23 cellular contexts compared by ENCODE assay signal in genomic region chr5:122766130-122766529, GRCh38. TPM values are rescaled to one million over a fixed set of nuclear protein-coding genes. Genes with fewer than 3 reads are reported as not detected.
DNase-seq lines count a peak whose midpoint lies in the region; ATAC-seq, FAIRE-seq and TF ChIP-seq lines count a peak whose summit lies in the region.
"Had no signal": no experiment of that assay in that cellular context is flagged by ENCODE, and none has a peak within 500 bp of the region (broad histone marks: within the 10 kb centered on the region; RNA-seq: fewer than 3 reads in every experiment).

No MANE protein-coding gene starts in this region.

- no peak for TF ChIP-seq POLR2A in H1 (IDR thresholded peaks at IDR 0.05; ENCODE audit: control extremely low read depth in 1 of 2, low read depth in 2 of 2, low read length in 2 of 2)

- H2BK12ac ChIP-seq in H1 (ENCODE audit: low read depth, low read length): no peak overlapping the region

- no peaks in the 10 kb centered on the region for H3K9me3 Mint-ChIP-seq in GM23338
- H3K9me3 Mint-ChIP-seq in neural progenitor cell: no peaks in the 10 kb centered on the region
- no peaks in the 10 kb centered on the region for H3K9me3 Mint-ChIP-seq in activated naive CD4-positive, alpha-beta T cell treated with anti-CD3 and anti-CD28 coated beads, Interleukin-2, amount 50 U/mL, for 72 hours
- H3K9me3 Mint-ChIP-seq: CD4-positive, alpha-beta T cell; CD8-positive, alpha-beta memory T cell; HFFc6 had no signal

- no peak overlapping the region for H3K14ac ChIP-seq in H1 (ENCODE audit: insufficient read length)

- H3K56ac ChIP-seq in H1 (replicated peaks; ENCODE audit: insufficient read length, low read depth, low read length): no peak overlapping the region

- H2BK5ac ChIP-seq in H1 (ENCODE audit: low read depth, low read length): no peak overlapping the region

- H3K4me1 Mint-ChIP-seq in GM23338: peaks cover 6% of the 10 kb centered on the region; the same call in 2 of the 3 replicates
- H3K4me1 Mint-ChIP-seq in neural progenitor cell: no peaks in the 10 kb centered on the region
- H3K4me1 Mint-ChIP-seq: CD8-positive, alpha-beta memory T cell had no signal

- intact Hi-C loops in left ventricle myocardium superior (cut with micrococcal nuclease): no loop called here

- H3K36me3 ChIP-seq in GM23338 (ENCODE audit: insufficient read depth) (no peaks in the 10 kb centered on the region), H1 (ENCODE audit: control insufficient read depth in 2 of 4, insufficient read depth in 4 of 4, low read length in 3 of 4) (no peaks in the 10 kb centered on the region), neural progenitor cell (no peaks in the 10 kb centered on the region)
- H3K36me3 ChIP-seq: BE2C; BLaER1 treated with 17β-estradiol and CSF1 and Interleukin-3, amounts not matched to agents 10 nM and 100 nM; HAP-1 had no signal

- H3K4me2 ChIP-seq in GM23338 (no peak overlapping the region), H1 (ENCODE audit: insufficient read depth in 1 of 2, low read depth in 2 of 2, low read length in 2 of 2) (no peak overlapping the region), neural progenitor cell (no peak overlapping the region)
- H3K4me2 ChIP-seq: A549 had no signal

- H3K9ac ChIP-seq in H1 (replicated peaks in 1 of 4; ENCODE audit: extremely low read depth in 1 of 4, low read depth in 3 of 4, low read length in 3 of 4) (no peak overlapping the region), neural progenitor cell (no peak overlapping the region)
- H3K9ac ChIP-seq: BLaER1 treated with 17β-estradiol and CSF1 and Interleukin-3, amounts not matched to agents 10 nM and 100 nM; GM23248 had no signal

- no peak overlapping the region for H3K18ac ChIP-seq in H1 (ENCODE audit: extremely low read depth, low read length)

- no peak overlapping the region for H3K4me3 ChIP-seq in GM23338
- H3K4me3 ChIP-seq in H1 (ENCODE audit: extremely low read depth in 1 of 4, insufficient read depth in 2 of 4, low read depth in 3 of 4, low read length in 4 of 4): no peak overlapping the region
- no peak overlapping the region for H3K4me3 ChIP-seq in neural progenitor cell
- H3K4me3 ChIP-seq: A549; BLaER1 treated with 17β-estradiol and CSF1 and Interleukin-3, amounts not matched to agents 10 nM and 100 nM; GM23248; HAP-1 had no signal

- no peak for TF ChIP-seq CTCF in GM23338 (conservative IDR thresholded peaks at IDR 0.05; ENCODE audit: low read depth in 2 of 2)
- no peak for TF ChIP-seq CTCF in H1 (IDR thresholded peaks at IDR 0.05; ENCODE audit: control extremely low read depth in 1 of 3, insufficient read depth in 1 of 3, low read depth in 1 of 3, low read length in 3 of 3)
- TF ChIP-seq CTCF in neural progenitor cell (IDR thresholded peaks at IDR 0.05): no peak

- no peak for DNase-seq in GM23338 (ENCODE audit: low spot score)
- DNase-seq in H1 (ENCODE audit: low read depth in 1 of 2, low spot score in 2 of 2): no peak
- DNase-seq in neural progenitor cell (ENCODE audit: low spot score): no peak
- no peak for DNase-seq in substantia nigra (lab: John Stamatoyannopoulos, UW)
- DNase-seq in left ventricle myocardium superior: no peak
- DNase-seq in activated naive CD4-positive, alpha-beta T cell treated with anti-CD3 and anti-CD28 coated beads, Interleukin-2, amount 50 U/mL, for 72 hours (ENCODE audit: low spot score in 2 of 2): no peak
- DNase-seq: 8988T; ACHN; AML-193; BE2C; CD4-positive, alpha-beta T cell; CD8-positive, alpha-beta memory T cell; DMS153; DND-41; GM23248; HFFc6 had no signal

- H3K4me1 ChIP-seq in GM23338 (ENCODE audit: insufficient read depth): no peaks in the 10 kb centered on the region
- peaks cover 0 to 3% (median under 1%) of the 10 kb centered on the region in 4 experiments; a peak in 2 of 7 replicates for H3K4me1 ChIP-seq in H1 (replicated peaks in 1 of 4; ENCODE audit: control insufficient read depth in 3 of 4, insufficient read depth in 4 of 4, low read length in 3 of 4)
- H3K4me1 ChIP-seq in neural progenitor cell: no peaks in the 10 kb centered on the region
- H3K4me1 ChIP-seq: A549, BE2C, HAP-1 had no signal

- ATAC-seq in GM23338: no peak
- ATAC-seq in left ventricle myocardium superior: no peak
- no peak for ATAC-seq in activated naive CD4-positive, alpha-beta T cell treated with anti-CD3 and anti-CD28 coated beads, Interleukin-2, amount 50 U/mL, for 72 hours
- ATAC-seq: A549 had no signal

- no peaks in the 10 kb centered on the region for H3K79me2 ChIP-seq in GM23338 (replicated peaks; ENCODE audit: insufficient read depth)
- no peaks in the 10 kb centered on the region for H3K79me2 ChIP-seq in H1 (ENCODE audit: control insufficient read depth in 1 of 2, insufficient read depth in 2 of 2, low read length in 2 of 2)
- no peaks in the 10 kb centered on the region for H3K79me2 ChIP-seq in neural progenitor cell (ENCODE audit: low read depth)

- H3K4ac ChIP-seq in H1 (replicated peaks; ENCODE audit: insufficient read length, low read depth, low read length): no peak overlapping the region

- H3F3A ChIP-seq in GM23338 (replicated peaks; ENCODE audit: low read depth) (no peaks in the 10 kb centered on the region), neural progenitor cell (ENCODE audit: low read depth) (no peaks in the 10 kb centered on the region)

- H4K5ac ChIP-seq in H1 (ENCODE audit: insufficient read length, low read depth, low read length): no peak overlapping the region

- no peak overlapping the region for H4K91ac ChIP-seq in H1 (replicated peaks; ENCODE audit: insufficient read length, low read length)

- H3K27ac Mint-ChIP-seq in GM23338 (no peak overlapping the region), neural progenitor cell (no peak overlapping the region)
- no peak overlapping the region for H3K27ac Mint-ChIP-seq in activated naive CD4-positive, alpha-beta T cell treated with anti-CD3 and anti-CD28 coated beads, Interleukin-2, amount 50 U/mL, for 72 hours
- H3K27ac Mint-ChIP-seq: CD4-positive, alpha-beta T cell; HFFc6 had no signal

- H3K27me3 Mint-ChIP-seq in GM23338 (ENCODE audit: insufficient read depth, low read depth, poor library complexity) (peaks cover 3% of the 10 kb centered on the region), neural progenitor cell (ENCODE audit: insufficient read depth, low read depth) (peaks cover 2% of the 10 kb centered on the region)
- H3K27me3 Mint-ChIP-seq: CD4-positive, alpha-beta T cell; CD8-positive, alpha-beta memory T cell had no signal

- no peaks in the 10 kb centered on the region for H4K20me1 ChIP-seq in GM23338 (replicated peaks; ENCODE audit: insufficient read depth)
- H4K20me1 ChIP-seq in H1 (replicated peaks in 1 of 2; ENCODE audit: control insufficient read depth in 1 of 2, insufficient read depth in 2 of 2, low read length in 2 of 2): no peaks in the 10 kb centered on the region
- no peaks in the 10 kb centered on the region for H4K20me1 ChIP-seq in neural progenitor cell (ENCODE audit: low read depth)
- H4K20me1 ChIP-seq: BLaER1 treated with 17β-estradiol and CSF1 and Interleukin-3, amounts not matched to agents 10 nM and 100 nM had no signal

- H2AFZ ChIP-seq in GM23338: peak overlapping the region; percentile 85
- H2AFZ ChIP-seq in H1 (ENCODE audit: low read length): 0 out of 2 replicates have a peak overlapping the region, but pooled peaks have one; percentile 38
- H2AFZ ChIP-seq in neural progenitor cell (replicated peaks): peak overlapping the region; percentile 9
- H2AFZ ChIP-seq: GM23248 had no signal

- H2BK15ac ChIP-seq in H1 (ENCODE audit: low read length): no peak overlapping the region

- H3K27ac ChIP-seq in GM23338 (ENCODE audit: low read depth) (no peak overlapping the region), H1 (ENCODE audit: low read depth, low read length) (no peak overlapping the region), neural progenitor cell (no peak overlapping the region), substantia nigra (ENCODE audit: low read depth, low read length, poor library complexity, severe bottlenecking) (no peak overlapping the region)
- H3K27ac ChIP-seq: A549; BLaER1 treated with 17β-estradiol and CSF1 and Interleukin-3, amounts not matched to agents 10 nM and 100 nM; GM23248 had no signal

- no peaks in the 10 kb centered on the region for H3K9me3 ChIP-seq in H1 (ENCODE audit: insufficient read depth in 2 of 2, low read depth in 1 of 2, low read length in 1 of 2)
- no peaks in the 10 kb centered on the region for H3K9me3 ChIP-seq in neural progenitor cell (ENCODE audit: low read depth)
- H3K9me3 ChIP-seq: A549; BE2C; BLaER1 treated with 17β-estradiol and CSF1 and Interleukin-3, amounts not matched to agents 10 nM and 100 nM; HAP-1 had no signal

- H2AK5ac ChIP-seq in H1 (ENCODE audit: low read depth, low read length): no peak overlapping the region

- no peak overlapping the region for H4K8ac ChIP-seq in H1 (ENCODE audit: extremely low read depth, insufficient read depth, low read length)

- no peak for FAIRE-seq in H1 (lab: Jason Lieb, UNC)
- FAIRE-seq: A549, G401.6, GM12892, H54 had no signal

- H3K9me2 ChIP-seq in GM23338 (ENCODE audit: insufficient read depth): no peaks in the 10 kb centered on the region

- CTCF ChIA-PET in H1 (lab: Charles Lee; ENCODE audit: partially characterized antibody): no interaction called here

- H3K23ac ChIP-seq in H1 (ENCODE audit: insufficient read length): no peak overlapping the region

- TF ChIP-seq RAD21 in H1 (IDR thresholded peaks at IDR 0.05 in 1 of 2, conservative IDR thresholded peaks at IDR 0.05 in 1 of 2; ENCODE audit: low read depth in 2 of 2, low read length in 2 of 2): no peak

- H2BK120ac ChIP-seq in H1 (replicated peaks; ENCODE audit: low read depth, low read length): no peak overlapping the region

- no peaks in the 10 kb centered on the region for H3K23me2 ChIP-seq in H1 (ENCODE audit: low read depth, low read length)

- POLR2A ChIA-PET in H1 (lab: Charles Lee; ENCODE audit: partially characterized antibody): no interaction called here

- no peak overlapping the region for H2BK20ac ChIP-seq in H1 (ENCODE audit: low read length)

- no peaks in the 10 kb centered on the region for H3K79me1 ChIP-seq in H1 (ENCODE audit: low read depth, low read length)

- TF ChIP-seq EP300 in H1 (IDR thresholded peaks at IDR 0.05; ENCODE audit: borderline replicate concordance in 1 of 2, low read depth in 2 of 2, low read length in 2 of 2): no peak

- H3K36me3 Mint-ChIP-seq in GM23338 (ENCODE audit: low read depth): no peaks in the 10 kb centered on the region
- H3K36me3 Mint-ChIP-seq in neural progenitor cell: no peaks in the 10 kb centered on the region
- no peaks in the 10 kb centered on the region for H3K36me3 Mint-ChIP-seq in activated naive CD4-positive, alpha-beta T cell treated with anti-CD3 and anti-CD28 coated beads, Interleukin-2, amount 50 U/mL, for 72 hours
- H3K36me3 Mint-ChIP-seq: CD14-positive monocyte; CD8-positive, alpha-beta memory T cell had no signal

- H3K27me3 ChIP-seq in GM23338 (ENCODE audit: insufficient read depth) (no peaks in the 10 kb centered on the region), H1 (replicated peaks in 1 of 4; ENCODE audit: control insufficient read depth in 3 of 4, extremely low read depth in 1 of 4, insufficient read depth in 3 of 4, low read length in 3 of 4) (no peaks in the 10 kb centered on the region), neural progenitor cell (no peaks in the 10 kb centered on the region)
- H3K27me3 ChIP-seq: BE2C; BLaER1 treated with 17β-estradiol and CSF1 and Interleukin-3, amounts not matched to agents 10 nM and 100 nM had no signal

- H3K4me3 Mint-ChIP-seq in GM23338: no peak overlapping the region
- H3K4me3 Mint-ChIP-seq in neural progenitor cell: no peak overlapping the region
- H3K4me3 Mint-ChIP-seq: CD14-positive monocyte; CD4-positive, alpha-beta T cell; CD8-positive, alpha-beta memory T cell; HFFc6 had no signal

RNA-seq across cellular contexts. Expression of gene SNX2, which starts 8.8 kb away (rescaled TPM):
- total RNA-seq in GM23338 (2014; rRNA removed; shearing (Covaris generic)): 67.8 and 70.2 TPM in 2 replicates
- 37.2 and 50.8 TPM in 2 replicates for polyA plus RNA-seq in GM23338 (2016; fragmentation: Nextera tagmentation; extraction: Ambion mirVana)
- total RNA-seq in H1 (2021; fragmentation: NEBNext Ultra II Directional; extraction: Animal tissue kit (Norgen Biotek cat#: 25700)): 54.4 and 61.2 TPM in 2 replicates
- polyA plus RNA-seq in H1 (2011; rRNA removed): 11.8 and 51.0 TPM in 2 replicates
- polyA plus RNA-seq in H1 (2011; cell fraction: cytosol; rRNA removed): 33.9 TPM
- 18.4 TPM for polyA plus RNA-seq in H1 (2011; cell fraction: nucleus; rRNA removed)
- 48.8 to 87.2 TPM (median 51.4 TPM) in 4 replicates for polyA plus RNA-seq in H1 (2012, experiment 1 of 2)
- 3.8 TPM for polyA plus RNA-seq in H1 (2012, experiment 2 of 2)
- 41.1 TPM for polyA plus RNA-seq in H1 (2013, experiment 1 of 2)
- 44.2 TPM for polyA plus RNA-seq in H1 (2013, experiment 2 of 2)
- 39.7 and 51.7 TPM in 2 replicates for polyA minus RNA-seq in H1 (2011; rRNA and poly(A)+ RNA removed)
- polyA minus RNA-seq in H1 (2011; cell fraction: cytosol; rRNA and poly(A)+ RNA removed): 50.5 TPM
- polyA minus RNA-seq in H1 (2011; cell fraction: nucleus; rRNA and poly(A)+ RNA removed): 51.2 TPM
- 71.0 and 73.0 TPM in 2 replicates for total RNA-seq in neural progenitor cell (ENCODE audit: low replicate concordance)
- total RNA-seq in left ventricle myocardium superior: 38.2 TPM
- 10 to 100 TPM; 38.8 to 48.6 TPM for total RNA-seq in activated naive CD4-positive, alpha-beta T cell treated with anti-CD3 and anti-CD28 coated beads, Interleukin-2, amount 50 U/mL, for 72 hours

Comparison
In these comparisons a context has a peak if more than half of its experiments do, and no peak if none do; other contexts are left out.
1. H2AFZ ChIP-seq: peak in every context shown above with its lines; median percentile 85 in GM23338; 38 in H1; 9 in neural progenitor cell.